11 cellular contexts compared by ENCODE assay signal in genomic region chr11:128709402-128709801, GRCh38. TPM values are rescaled to one million over a fixed set of nuclear protein-coding genes. Genes with fewer than 3 reads are reported as not detected.
DNase-seq lines count a peak whose midpoint lies in the region; ATAC-seq and TF ChIP-seq lines count a peak whose summit lies in the region.
"Had no signal": no experiment of that assay in that cellular context is flagged by ENCODE, and none has a peak within 500 bp of the region (broad histone marks: within the 10 kb centered on the region; RNA-seq: fewer than 3 reads in every experiment).

No MANE protein-coding gene starts in this region.

- DNase-seq in GM03348 (ENCODE audit: low spot score) (peak; percentile 67), SW480 (ENCODE audit: low spot score) (peak; percentile 92), glomerular endothelial cell (ENCODE audit: extremely low read depth, low read depth, low spot score) (peak; percentile 100), gastrocnemius medialis (no peak), cortex of kidney (lab: John Stamatoyannopoulos, UW) (no peak)
- DNase-seq in stimulated activated CD4-positive, alpha-beta T cell treated with anti-CD3 and anti-CD28 coated beads, Interleukin-4, amount 100 ng/mL, for 1 hour = no peak
- DNase-seq: NCI-H1436 treated with DMSO at 0.1 percent for 48 hours, WERI-Rb-1 had no signal

- no peak for TF ChIP-seq POLR2A in gastrocnemius medialis (IDR thresholded peaks at IDR 0.05)

- no peak for TF ChIP-seq CTCF in gastrocnemius medialis (IDR thresholded peaks at IDR 0.05 in 4 of 5, conservative IDR thresholded peaks at IDR 0.05 in 1 of 5)

- no peak overlapping the region for H3K4me3 ChIP-seq in gastrocnemius medialis
- H3K4me3 ChIP-seq: coronary artery had no signal

- intact Hi-C loops in gastrocnemius medialis (cut with DNase I; ENCODE audit: low total_unique reads) = no loop called here

- in situ Hi-C loops in gastrocnemius medialis (cut with MboI; ENCODE audit: low sequenced_read_pairs in 4 of 4) = no loop called here

- peaks cover 0 to 4% (median 0%) of the 10 kb centered on the region in 3 donors for H3K27me3 ChIP-seq in gastrocnemius medialis

- peak overlapping the region; percentile 13 to 75 (median 58) for H3K27ac ChIP-seq in gastrocnemius medialis
- H3K27ac ChIP-seq: WERI-Rb-1 had no signal

- peaks cover 0 to 7% of the 10 kb centered on the region in 2 donors for H3K4me1 ChIP-seq in gastrocnemius medialis

- ATAC-seq in gastrocnemius medialis = peak; percentile 53 to 65
- ATAC-seq in GM21528 (IDR thresholded peaks at IDR 0.05; ENCODE audit: low FRiP score, unreplicated experiment) = no peak
- no peak for ATAC-seq in HG03378 (IDR thresholded peaks at IDR 0.05; ENCODE audit: unreplicated experiment)

- H3K36me3 ChIP-seq in gastrocnemius medialis = no peaks in the 10 kb centered on the region
- H3K36me3 ChIP-seq: WERI-Rb-1 had no signal

- H3K9me3 ChIP-seq in gastrocnemius medialis = no peaks in the 10 kb centered on the region

RNA-seq across cellular contexts. Expression of gene FLI1, which starts 15.5 kb away (rescaled TPM):
- total RNA-seq in glomerular endothelial cell = 78.0 and 89.2 TPM in 2 replicates
- total RNA-seq in gastrocnemius medialis = 10 to 100 TPM in 2 of 4 donors, 1 to 10 TPM in 2; 8.4 to 16.5 (median 10.1) TPM

Comparison
In these comparisons a context has a peak if more than half of its experiments do, and no peak if none do; other contexts are left out.
1. DNase-seq: peak in GM03348 (single experiment), SW480 (single experiment) and glomerular endothelial cell (single experiment); none in gastrocnemius medialis (0 of 2), stimulated activated CD4-positive, alpha-beta T cell treated with anti-CD3 and anti-CD28 coated beads, Interleukin-4, amount 100 ng/mL, for 1 hour (single experiment) and cortex of kidney (single experiment).
2. ATAC-seq: peak in gastrocnemius medialis (2 of 2); none in GM21528 (single experiment) and HG03378 (single experiment).